In genomic region chr12:108822458-108823205, GRCh38 we compare ENCODE assay signal across 13 cellular contexts. TPM values are rescaled to one million over a fixed set of nuclear protein-coding genes. Genes with fewer than 3 reads are reported as not detected.
DNase-seq lines count a peak whose midpoint lies in the region; ATAC-seq and TF ChIP-seq lines count a peak whose summit lies in the region.
"Had no signal": no experiment of that assay in that cellular context is flagged by ENCODE, and none has a peak within 500 bp of the region (broad histone marks: within the 10 kb centered on the region; RNA-seq: fewer than 3 reads in every experiment).

No MANE protein-coding gene starts in this region.

- no peak overlapping the region for H3K4me3 Mint-ChIP-seq in osteocyte (ENCODE audit: unreplicated experiment)

- peaks cover 77% of the 10 kb centered on the region for H3K4me1 Mint-ChIP-seq in osteocyte (ENCODE audit: unreplicated experiment)

- peak overlapping the region; percentile 93 for H3K27ac Mint-ChIP-seq in osteocyte (ENCODE audit: unreplicated experiment)

- H3K4me1 ChIP-seq in tibial artery = peaks cover 0 to 80% (median 47%) of the 10 kb centered on the region in 4 donors

- DNase-seq in DMS 273 treated with DMSO at 0.1 percent for 48 hours (lab: John Stamatoyannopoulos, UW) (peak; percentile 4), NCI-H524 treated with DMSO at 0.1 percent for 48 hours (lab: John Stamatoyannopoulos, UW) (peak; percentile 68), dorsolateral prefrontal cortex (no peak), osteocyte (ENCODE audit: extremely low spot score, unreplicated experiment) (no peak), omental fat pad (ENCODE audit: low spot score) (no peak), tibial artery (no peak)
- DNase-seq: DMS79, testis had no signal

- no peak for TF ChIP-seq CTCF in dorsolateral prefrontal cortex (IDR thresholded peaks at IDR 0.05 in 54 of 56, conservative IDR thresholded peaks at IDR 0.05 in 2 of 56; ENCODE audit: low read depth in 1 of 56, partially characterized antibody in 56 of 56)
- no peak for TF ChIP-seq CTCF in osteocyte (IDR thresholded peaks at IDR 0.05)
- no peak for TF ChIP-seq CTCF in omental fat pad (IDR thresholded peaks at IDR 0.05)
- TF ChIP-seq CTCF in tibial artery (IDR thresholded peaks at IDR 0.05) = no peak

- ATAC-seq in HG03432 (IDR thresholded peaks at IDR 0.05; ENCODE audit: unreplicated experiment) = no peak
- no peak for ATAC-seq in HG02610 (IDR thresholded peaks at IDR 0.05; ENCODE audit: unreplicated experiment)
- no peak for ATAC-seq in omental fat pad (ENCODE audit: low FRiP score)
- ATAC-seq: Panc1 had no signal

- H3K27me3 ChIP-seq in dorsolateral prefrontal cortex (no peaks in the 10 kb centered on the region), tibial artery (no peaks in the 10 kb centered on the region)
- H3K27me3 ChIP-seq: testis had no signal

- H3K9me3 Mint-ChIP-seq in osteocyte (ENCODE audit: unreplicated experiment) = no peaks in the 10 kb centered on the region
- H3K9me3 Mint-ChIP-seq: IgD-negative memory B cell had no signal

- H3K4me3 ChIP-seq in dorsolateral prefrontal cortex = no peak overlapping the region
- H3K4me3 ChIP-seq in tibial artery = no peak overlapping the region
- H3K4me3 ChIP-seq: coronary artery, testis had no signal

- no peaks in the 10 kb centered on the region for H3K27me3 Mint-ChIP-seq in osteocyte (ENCODE audit: unreplicated experiment)
- H3K27me3 Mint-ChIP-seq: IgD-negative memory B cell had no signal

- intact Hi-C loops in dorsolateral prefrontal cortex (cut with DNase I) (no loop called here), tibial artery (cut with DNase I; ENCODE audit: low total_unique reads) (no loop called here)

- H3K27ac ChIP-seq in dorsolateral prefrontal cortex (peak overlapping the region in 37 of 59 donors; percentile 1 to 90 (median 50)), tibial artery (peak overlapping the region in 1 of 2 donors; percentile 64)

- H3K9me3 ChIP-seq in tibial artery = no peaks in the 10 kb centered on the region
- H3K9me3 ChIP-seq: testis had no signal

- H3K36me3 ChIP-seq in tibial artery = peaks cover 7 to 42% (median 16%) of the 10 kb centered on the region in 3 donors

- peaks cover 37% of the 10 kb centered on the region for H3K36me3 Mint-ChIP-seq in osteocyte (ENCODE audit: unreplicated experiment)

RNA-seq across cellular contexts. Expression of gene SSH1, which starts 34.8 kb away (rescaled TPM):
- total RNA-seq in dorsolateral prefrontal cortex (10 to 100 TPM; 28.6 to 59.1 (median 46.8) TPM), osteocyte (96.9 and 109 TPM in 2 replicates), omental fat pad (10 to 100 TPM; 16.4 to 26.5 (median 22.0) TPM)

RNA-seq across cellular contexts. Expression of gene DAO, which starts 57.3 kb away (rescaled TPM):
- total RNA-seq in dorsolateral prefrontal cortex (1 to 10 TPM in 18 of 120 experiments, under 1 TPM in 33, not detected in 69; 0.23 to 6.0 (median 0.83) TPM), osteocyte (not detected in 2 replicates), omental fat pad (not detected)

Comparison
In these comparisons a context has a peak if more than half of its experiments do, and no peak if none do; other contexts are left out.
1. DNase-seq: peak in DMS 273 treated with DMSO at 0.1 percent for 48 hours (single experiment) and NCI-H524 treated with DMSO at 0.1 percent for 48 hours (single experiment); none in dorsolateral prefrontal cortex (0 of 10), osteocyte (single experiment), omental fat pad (single experiment) and tibial artery (0 of 2).